In the genomic region with DNA sequence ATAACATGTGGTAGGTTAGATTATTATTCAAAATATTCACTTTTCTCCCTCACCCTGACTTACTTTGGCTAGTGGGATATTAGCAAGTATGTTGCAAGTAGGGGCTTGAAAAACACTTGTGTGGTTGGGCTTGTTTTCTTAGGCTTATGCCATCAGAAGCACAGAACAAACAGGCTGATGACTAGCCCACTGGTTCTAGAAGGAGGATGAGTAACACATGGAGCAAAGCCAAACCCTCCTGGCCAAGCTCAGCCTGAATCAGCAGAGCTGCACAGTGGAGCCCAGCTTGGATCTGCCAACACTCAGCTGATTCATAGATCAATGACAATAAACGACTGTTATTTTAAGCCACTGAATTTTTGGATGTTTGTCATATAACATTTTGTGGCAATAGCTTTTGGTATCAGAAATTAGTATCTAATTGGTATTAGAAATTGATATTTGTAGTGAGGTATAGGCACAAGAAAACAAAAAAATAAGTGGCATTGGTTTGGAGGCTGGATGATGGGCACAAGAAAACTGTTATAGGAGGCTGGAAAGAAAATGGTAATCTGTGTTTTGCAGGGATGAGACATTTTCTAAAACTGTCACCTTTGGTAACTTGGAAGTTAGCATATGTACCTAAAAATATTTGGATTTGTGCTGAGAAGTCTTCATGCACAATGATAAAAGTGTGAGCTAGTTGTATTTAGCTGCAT, we compare ENCODE assay signal across 8 cellular contexts. TPM values are rescaled to one million over a fixed set of nuclear protein-coding genes. Genes with fewer than 3 reads are reported as not detected.
DNase-seq lines count a peak whose midpoint lies in the region; ATAC-seq and TF ChIP-seq lines count a peak whose summit lies in the region.

No MANE protein-coding gene starts in this region.

- no TSS peak for BruUV-seq in Panc1 (replicated peaks; lab: Mats Ljungman, UMichigan)

- no peaks in the 10 kb centered on the region for H3K36me3 ChIP-seq in Panc1 (ENCODE audit: control insufficient read depth, insufficient read depth, low read length)

- no peak overlapping the region for H3K4me3 Mint-ChIP-seq in activated T-helper 1 cell treated with anti-CD3 and anti-CD28 coated beads, Interleukin-12 subunit alpha, Interleukin-12 subunit beta, Interleukin-2, Interleukin-4 antibody, amounts not matched to agents 30 ng/mL and 10 ng/mL and 1 ng/mL, durations not matched to agents 14 hours and 24 hours and 36 hours

- CTCF ChIA-PET in Panc1 (lab: Charles Lee) = no interaction called here

- H3K27ac ChIP-seq in Panc1 (ENCODE audit: low read length) = no peak overlapping the region

- H3K4me1 ChIP-seq in Panc1 (ENCODE audit: control insufficient read depth, insufficient read depth, low read length) = 0 out of 2 replicates have a peak, but pooled peaks cover 3% of the 10 kb centered on the region

- H3K4me3 ChIP-seq in Panc1 (ENCODE audit: low read depth in 2 of 2, low read length in 2 of 2) = no peak overlapping the region
- H3K4me3 ChIP-seq in fibroblast of mammary gland (ENCODE audit: control insufficient read depth, low read depth, low read length) = no peak overlapping the region

- H3K9me3 Mint-ChIP-seq in activated T-helper 1 cell treated with anti-CD3 and anti-CD28 coated beads, Interleukin-12 subunit alpha, Interleukin-12 subunit beta, Interleukin-2, Interleukin-4 antibody, amounts not matched to agents 30 ng/mL and 10 ng/mL and 1 ng/mL, durations not matched to agents 14 hours and 24 hours and 36 hours = no peaks in the 10 kb centered on the region

- H3K27me3 Mint-ChIP-seq in activated T-helper 1 cell treated with anti-CD3 and anti-CD28 coated beads, Interleukin-12 subunit alpha, Interleukin-12 subunit beta, Interleukin-2, Interleukin-4 antibody, amounts not matched to agents 30 ng/mL and 10 ng/mL and 1 ng/mL, durations not matched to agents 14 hours and 24 hours and 36 hours (ENCODE audit: insufficient read depth) = peaks cover 13% of the 10 kb centered on the region

- POLR2A ChIA-PET in Panc1 (lab: Charles Lee) = interaction anchor here (0.6 kb wide), 1 partner anchor 11 kb away, joined by 9 read pairs; no protein-coding TSS in a partner anchor

- H3K9me3 ChIP-seq in Panc1 (ENCODE audit: control insufficient read depth, insufficient read depth, low read depth, low read length) = no peaks in the 10 kb centered on the region

- DNase-seq in DMS53 treated with DMSO at 0.1 percent for 48 hours (lab: John Stamatoyannopoulos, UW; ENCODE audit: unreplicated experiment) (peak; percentile 75), Panc1 (ENCODE audit: low read depth, low spot score) (peak; percentile 92), fibroblast of mammary gland (ENCODE audit: low read depth) (peak; percentile 100), pons (ENCODE audit: low spot score) (peak; percentile 96), epidermal melanocyte (ENCODE audit: insufficient read length, low spot score) (no peak)
- no peak for DNase-seq in activated T-helper 1 cell treated with anti-CD3 and anti-CD28 coated beads, Interleukin-12 subunit alpha, Interleukin-12 subunit beta, Interleukin-2, Interleukin-4 antibody, amounts not matched to agents 30 ng/mL and 10 ng/mL and 1 ng/mL, durations not matched to agents 14 hours and 24 hours and 36 hours (ENCODE audit: low spot score)
- no peak for DNase-seq in central memory CD4-positive, alpha-beta T cell

- intact Hi-C loops in Panc1 (cut with micrococcal nuclease; ENCODE audit: unreplicated experiment) = no loop called here
- intact Hi-C loops in activated T-helper 1 cell treated with anti-CD3 and anti-CD28 coated beads, Interleukin-12 subunit alpha, Interleukin-12 subunit beta, Interleukin-2, Interleukin-4 antibody, amounts not matched to agents 30 ng/mL and 10 ng/mL and 1 ng/mL, durations not matched to agents 14 hours and 24 hours and 36 hours (cut with micrococcal nuclease) = no loop called here

- no peak overlapping the region for H3K27ac Mint-ChIP-seq in activated T-helper 1 cell treated with anti-CD3 and anti-CD28 coated beads, Interleukin-12 subunit alpha, Interleukin-12 subunit beta, Interleukin-2, Interleukin-4 antibody, amounts not matched to agents 30 ng/mL and 10 ng/mL and 1 ng/mL, durations not matched to agents 14 hours and 24 hours and 36 hours

- no peaks in the 10 kb centered on the region for H3K27me3 ChIP-seq in Panc1 (ENCODE audit: control insufficient read depth, insufficient read depth, low read length)

- peak; percentile 99 for ATAC-seq in Panc1
- no peak for ATAC-seq in HG03342 (IDR thresholded peaks at IDR 0.05; ENCODE audit: unreplicated experiment)

- in situ Hi-C loops in Panc1 (cut with HindIII; ENCODE audit: low pct_unique_long_range_greater_than_20kb, low sequenced_read_pairs) = no loop called here

- no peaks in the 10 kb centered on the region for H3K4me1 Mint-ChIP-seq in activated T-helper 1 cell treated with anti-CD3 and anti-CD28 coated beads, Interleukin-12 subunit alpha, Interleukin-12 subunit beta, Interleukin-2, Interleukin-4 antibody, amounts not matched to agents 30 ng/mL and 10 ng/mL and 1 ng/mL, durations not matched to agents 14 hours and 24 hours and 36 hours (ENCODE audit: low read depth)

- TF ChIP-seq CTCF in Panc1 (IDR thresholded peaks at IDR 0.05) (no peak), fibroblast of mammary gland (conservative IDR thresholded peaks at IDR 0.05; ENCODE audit: control insufficient read depth, insufficient read depth, low read depth, low read length) (no peak)

- no peaks in the 10 kb centered on the region for H3K36me3 Mint-ChIP-seq in activated T-helper 1 cell treated with anti-CD3 and anti-CD28 coated beads, Interleukin-12 subunit alpha, Interleukin-12 subunit beta, Interleukin-2, Interleukin-4 antibody, amounts not matched to agents 30 ng/mL and 10 ng/mL and 1 ng/mL, durations not matched to agents 14 hours and 24 hours and 36 hours (ENCODE audit: low read depth)

RNA-seq across cellular contexts. Expression of gene ZBED3, which starts 46.1 kb away (rescaled TPM):
- total RNA-seq in Panc1 (2021; ENCODE audit: unreplicated experiment) = 6.8 TPM
- 3.1 TPM for polyA plus RNA-seq in Panc1 (2012; ENCODE audit: insufficient read length)
- 0.49 and 1.0 TPM in 2 replicates for total RNA-seq in activated T-helper 1 cell treated with anti-CD3 and anti-CD28 coated beads, Interleukin-12 subunit alpha, Interleukin-12 subunit beta, Interleukin-2, Interleukin-4 antibody, amounts not matched to agents 30 ng/mL and 10 ng/mL and 1 ng/mL, durations not matched to agents 14 hours and 24 hours and 36 hours

Comparison
In these comparisons a context has a peak if more than half of its experiments do, and no peak if none do; other contexts are left out.
1. DNase-seq: peak in DMS53 treated with DMSO at 0.1 percent for 48 hours (single experiment), Panc1 (single experiment), fibroblast of mammary gland (single experiment) and pons (single experiment); none in activated T-helper 1 cell treated with anti-CD3 and anti-CD28 coated beads, Interleukin-12 subunit alpha, Interleukin-12 subunit beta, Interleukin-2, Interleukin-4 antibody, amounts not matched to agents 30 ng/mL and 10 ng/mL and 1 ng/mL, durations not matched to agents 14 hours and 24 hours and 36 hours (single experiment), central memory CD4-positive, alpha-beta T cell (single experiment) and epidermal melanocyte (single experiment).